Comparison of ENCODE assay signal across 8 cellular contexts in genomic region chr17:65561394-65562205, GRCh38. TPM values are rescaled to one million over a fixed set of nuclear protein-coding genes. Genes with fewer than 3 reads are reported as not detected.
DNase-seq lines count a peak whose midpoint lies in the region; ATAC-seq and TF ChIP-seq lines count a peak whose summit lies in the region.

AXIN2 (minus strand) TSS chr17:65561648; CDS start chr17:65558620, 3,028 bp downstream.

- WGBS in ectodermal cell, 2 experiments: 1 to 2% methylated on average over 68 of the region's 68 CpGs
- 1 to 2% methylated on average over 39 to 68 of the region's 68 CpGs for WGBS in lung, 2 donors

- peak within 1 kb of the TSS; percentile 98 for H3K27ac ChIP-seq in ectodermal cell (ENCODE audit: insufficient read depth, low read depth, low read length, poor library complexity, severe bottlenecking)
- peak within 1 kb of the TSS; percentile 94 to 98 for H3K27ac ChIP-seq in lung (ENCODE audit: low read depth in 1 of 2, low read length in 1 of 2)

- H3K27ac Mint-ChIP-seq in activated CD8-positive, alpha-beta T cell treated with anti-CD3 and anti-CD28 coated beads, Interleukin-2, amount 10 ng/mL, durations not matched to agents 7 days and 5 days: peak within 1 kb of the TSS; percentile 79

- H3K4me1 Mint-ChIP-seq in activated CD8-positive, alpha-beta T cell treated with anti-CD3 and anti-CD28 coated beads, Interleukin-2, amount 10 ng/mL, durations not matched to agents 7 days and 5 days (ENCODE audit: low read depth): peaks cover 26% of the 10 kb centered on the region

- peak; percentile 82 for ATAC-seq in GM19043 (IDR thresholded peaks at IDR 0.05; ENCODE audit: low read depth, unreplicated experiment)
- ATAC-seq in HG03354 (IDR thresholded peaks at IDR 0.05; ENCODE audit: poor library complexity, severe bottlenecking, unreplicated experiment): peak; percentile 86
- peak; percentile 88 for ATAC-seq in activated CD8-positive, alpha-beta T cell treated with anti-CD3 and anti-CD28 coated beads, Interleukin-2, amount 10 ng/mL, durations not matched to agents 7 days and 5 days
- peak; percentile 67 for ATAC-seq in lung (ENCODE audit: insufficient read depth, low FRiP score)

- no peaks in the 10 kb centered on the region for H3K27me3 ChIP-seq in ectodermal cell (ENCODE audit: control insufficient read depth, insufficient read depth, low read length, poor library complexity, severe bottlenecking)
- H3K27me3 ChIP-seq in lung (ENCODE audit: control insufficient read depth, insufficient read depth): no peaks in the 10 kb centered on the region

- peaks cover 6% of the 10 kb centered on the region for H3K27me3 Mint-ChIP-seq in activated CD8-positive, alpha-beta T cell treated with anti-CD3 and anti-CD28 coated beads, Interleukin-2, amount 10 ng/mL, durations not matched to agents 7 days and 5 days (ENCODE audit: low read depth)

- H3K36me3 Mint-ChIP-seq in activated CD8-positive, alpha-beta T cell treated with anti-CD3 and anti-CD28 coated beads, Interleukin-2, amount 10 ng/mL, durations not matched to agents 7 days and 5 days (ENCODE audit: low read depth): no peaks in the 10 kb centered on the region

- no peaks in the 10 kb centered on the region for H3K9me3 Mint-ChIP-seq in activated CD8-positive, alpha-beta T cell treated with anti-CD3 and anti-CD28 coated beads, Interleukin-2, amount 10 ng/mL, durations not matched to agents 7 days and 5 days (ENCODE audit: insufficient read depth)

- peak within 1 kb of the TSS; percentile 73 for H3K4me3 Mint-ChIP-seq in activated CD8-positive, alpha-beta T cell treated with anti-CD3 and anti-CD28 coated beads, Interleukin-2, amount 10 ng/mL, durations not matched to agents 7 days and 5 days

- POLR2A ChIA-PET in activated CD8-positive, alpha-beta T cell treated with anti-CD3 and anti-CD28 coated beads, Interleukin-2, amount 10 ng/mL, durations not matched to agents 7 days and 5 days (lab: Charles Lee): no interaction called here

- H3K4me3 ChIP-seq in ectodermal cell (ENCODE audit: insufficient read depth, low read depth, low read length) (peak within 1 kb of the TSS; percentile 16), lung (peak within 1 kb of the TSS; percentile 85)

- no peaks in the 10 kb centered on the region for H3K36me3 ChIP-seq in ectodermal cell (ENCODE audit: control insufficient read depth, insufficient read depth, low read length)
- no peaks in the 10 kb centered on the region for H3K36me3 ChIP-seq in lung (ENCODE audit: control insufficient read depth in 2 of 2, insufficient read depth in 2 of 2, low read length in 2 of 2)

- DNase-seq in AG08396 (ENCODE audit: low spot score) (peak; percentile 99), NCI-H510A treated with DMSO at 0.1 percent for 48 hours (lab: John Stamatoyannopoulos, UW) (peak; percentile 82), lung (ENCODE audit: low spot score) (peak; percentile 90)
- peak; percentile 90 for DNase-seq in activated CD8-positive, alpha-beta T cell treated with anti-CD3 and anti-CD28 coated beads, Interleukin-2, amount 10 ng/mL, durations not matched to agents 7 days and 5 days
- peak; percentile 54 to 75 (median 74) for DNase-seq in stimulated activated CD4-positive, alpha-beta T cell treated with anti-CD3 and anti-CD28 coated beads, TNF-alpha, amount 100 ng/mL, for 1 hour (ENCODE audit: low read depth in 3 of 3, low spot score in 1 of 3)

- H3K4me1 ChIP-seq in ectodermal cell (ENCODE audit: control insufficient read depth, insufficient read depth, low read length) (peaks cover 20% of the 10 kb centered on the region), lung (ENCODE audit: control insufficient read depth in 2 of 2, insufficient read depth in 2 of 2, low read length in 2 of 2) (peaks cover 0 to 7% of the 10 kb centered on the region in 2 donors)

- no peak for TF ChIP-seq CTCF in lung (IDR thresholded peaks at IDR 0.05; ENCODE audit: control extremely low read depth, extremely low read depth)

- H3K9me3 ChIP-seq in ectodermal cell (ENCODE audit: control insufficient read depth, low read length) (no peaks in the 10 kb centered on the region), lung (ENCODE audit: control insufficient read depth in 2 of 2, insufficient read depth in 1 of 2, low read length in 1 of 2) (no peaks in the 10 kb centered on the region)

- CTCF ChIA-PET in activated CD8-positive, alpha-beta T cell treated with anti-CD3 and anti-CD28 coated beads, Interleukin-2, amount 10 ng/mL, durations not matched to agents 7 days and 5 days (lab: Charles Lee): no interaction called here

RNA-seq across cellular contexts. Expression of gene AXIN2, which starts in this region (rescaled TPM):
- 1 to 10 TPM; 4.7 to 5.3 TPM for total RNA-seq in activated CD8-positive, alpha-beta T cell treated with anti-CD3 and anti-CD28 coated beads, Interleukin-2, amount 10 ng/mL, durations not matched to agents 7 days and 5 days
- polyA plus RNA-seq in ectodermal cell (2013, experiment 1 of 4): 208 TPM
- 212 TPM for polyA plus RNA-seq in ectodermal cell (2013, experiment 2 of 4)
- 156 TPM for polyA plus RNA-seq in ectodermal cell (2013, experiment 3 of 4)
- 171 TPM for polyA plus RNA-seq in ectodermal cell (2013, experiment 4 of 4)
- 100 to 1,000 TPM in 1 of 2 donors, 10 to 100 TPM in 1; 60.3 to 127 TPM for total RNA-seq in lung
- 10 to 100 TPM; 13.0 to 13.2 TPM for polyA plus RNA-seq in lung

Comparison
In these comparisons a context has a peak if more than half of its experiments do, and no peak if none do; other contexts are left out.
1. Peak in every context shown above with its lines: DNase-seq, ATAC-seq, H3K4me3 ChIP-seq and H3K27ac ChIP-seq.
2. RNA of gene AXIN2 (total RNA-seq): 60.3 to 127 TPM in lung; 4.7 to 5.3 TPM in activated CD8-positive, alpha-beta T cell treated with anti-CD3 and anti-CD28 coated beads, Interleukin-2, amount 10 ng/mL, durations not matched to agents 7 days and 5 days; every median in the first group is over 4 times any median in the second.